In genomic region chr3:73021301-73021700, GRCh38 we compare ENCODE assay signal across 25 cellular contexts.
"Had no signal": no experiment of that assay in that cellular context is flagged by ENCODE, and none has a peak within 500 bp of the region (broad histone marks: within the 10 kb centered on the region; RNA-seq: fewer than 3 reads in every experiment).

No MANE protein-coding gene starts in this region.

- H3K9me3 Mint-ChIP-seq: activated B cell treated with CpG ODN at 0.5 μM for 24 hours; activated CD8-positive, alpha-beta T cell treated with anti-CD3 and anti-CD28 coated beads for 36 hours; activated naive CD4-positive, alpha-beta T cell treated with anti-CD3 and anti-CD28 coated beads, Interleukin-2, amount 50 U/mL, for 24 hours; activated naive CD8-positive, alpha-beta T cell treated with anti-CD3 and anti-CD28 coated beads, Interleukin-2, amount 50 U/mL, for 24 hours; activated T-cell treated with anti-CD3 and anti-CD28 coated beads, Interleukin-2, amount 50 U/mL, for 4 hours; activated T-helper 2 cell treated with anti-CD3 and anti-CD28 coated beads, Interferon-gamma antibody, Interleukin-2, Interleukin-4, amounts not matched to agents 10 μg/mL and 5 μg/mL and 100 μg/mL, durations not matched to agents 14 hours and 24 hours and 36 hours; stimulated activated naive CD8-positive, alpha-beta T cell treated with anti-CD3 and anti-CD28 coated beads, Interleukin-15, Interleukin-2, amounts not matched to agents 100 ng/mL and 50 ng/mL, for 24 hours; T-helper 2 cell treated with Interferon-gamma antibody and Interleukin-4, amounts not matched to agents 5 μg/mL and 100 μg/mL, for 36 hours; type B pancreatic cell had no signal

- DNase-seq: activated B cell treated with CpG ODN at 0.5 μM for 24 hours; activated CD4-positive, alpha-beta T cell treated with anti-CD3 and anti-CD28 coated beads, Interleukin-2, amount 50 U/mL, for 1 hour; activated CD8-positive, alpha-beta T cell treated with anti-CD3 and anti-CD28 coated beads for 36 hours; activated naive CD8-positive, alpha-beta T cell treated with anti-CD3 and anti-CD28 coated beads, Interleukin-2, amount 50 U/mL, for 24 hours; activated T-cell treated with anti-CD3 and anti-CD28 coated beads, Interleukin-2, amount 50 U/mL, for 4 hours; colonic mucosa; effector memory CD4-positive, alpha-beta T cell; erythroblast; islet precursor cell; mammary epithelial cell; nucleus accumbens; right lobe of liver; stimulated activated CD4-positive, alpha-beta T cell treated with anti-CD3 and anti-CD28 coated beads, Interleukin-12 subunit alpha, Interleukin-12 subunit beta, amount 100 ng/mL, for 4 hours; stimulated activated CD4-positive, alpha-beta T cell treated with anti-CD3 and anti-CD28 coated beads, Interleukin-4, amount 100 ng/mL, for 1 hour; T-helper 1 cell had no signal

- H3K27me3 Mint-ChIP-seq: activated B cell treated with CpG ODN at 0.5 μM for 24 hours; activated CD8-positive, alpha-beta T cell treated with anti-CD3 and anti-CD28 coated beads for 36 hours; activated naive CD4-positive, alpha-beta T cell treated with anti-CD3 and anti-CD28 coated beads, Interleukin-2, amount 50 U/mL, for 24 hours; activated naive CD8-positive, alpha-beta T cell treated with anti-CD3 and anti-CD28 coated beads, Interleukin-2, amount 50 U/mL, for 24 hours; stimulated activated naive CD8-positive, alpha-beta T cell treated with anti-CD3 and anti-CD28 coated beads, Interleukin-15, Interleukin-2, amounts not matched to agents 100 ng/mL and 50 ng/mL, for 24 hours; type B pancreatic cell had no signal

- H3K9me3 ChIP-seq: colonic mucosa, gastroesophageal sphincter, right lobe of liver, thoracic aorta, vagina had no signal

- ATAC-seq: activated CD8-positive, alpha-beta T cell treated with anti-CD3 and anti-CD28 coated beads for 36 hours; activated naive CD8-positive, alpha-beta T cell treated with anti-CD3 and anti-CD28 coated beads, Interleukin-2, amount 50 U/mL, for 24 hours; activated T-cell treated with anti-CD3 and anti-CD28 coated beads, Interleukin-2, amount 50 U/mL, for 4 hours; gastroesophageal sphincter had no signal

- H3K4me3 Mint-ChIP-seq: activated B cell treated with CpG ODN at 0.5 μM for 24 hours; activated CD8-positive, alpha-beta T cell treated with anti-CD3 and anti-CD28 coated beads for 36 hours; activated naive CD4-positive, alpha-beta T cell treated with anti-CD3 and anti-CD28 coated beads, Interleukin-2, amount 50 U/mL, for 24 hours; activated naive CD8-positive, alpha-beta T cell treated with anti-CD3 and anti-CD28 coated beads, Interleukin-2, amount 50 U/mL, for 24 hours; activated T-cell treated with anti-CD3 and anti-CD28 coated beads, Interleukin-2, amount 50 U/mL, for 4 hours; stimulated activated naive CD8-positive, alpha-beta T cell treated with anti-CD3 and anti-CD28 coated beads, Interleukin-15, Interleukin-2, amounts not matched to agents 100 ng/mL and 50 ng/mL, for 24 hours; T-helper 2 cell treated with Interferon-gamma antibody and Interleukin-4, amounts not matched to agents 5 μg/mL and 100 μg/mL, for 36 hours; type B pancreatic cell had no signal

- H3K27me3 ChIP-seq: colonic mucosa, gastroesophageal sphincter, hepatocyte, right lobe of liver, vagina had no signal

- H3K27ac ChIP-seq: colonic mucosa, gastroesophageal sphincter, hepatocyte, right lobe of liver, skin epidermis, thoracic aorta, vagina had no signal

- H3K36me3 ChIP-seq: colonic mucosa, gastroesophageal sphincter, right lobe of liver, thoracic aorta, vagina had no signal

- H3K4me3 ChIP-seq: colonic mucosa, gastroesophageal sphincter, hepatocyte, right lobe of liver, skin epidermis, thoracic aorta, vagina had no signal

- H3K27ac Mint-ChIP-seq: activated B cell treated with CpG ODN at 0.5 μM for 24 hours; activated naive CD8-positive, alpha-beta T cell treated with anti-CD3 and anti-CD28 coated beads, Interleukin-2, amount 50 U/mL, for 24 hours; stimulated activated naive CD8-positive, alpha-beta T cell treated with anti-CD3 and anti-CD28 coated beads, Interleukin-15, Interleukin-2, amounts not matched to agents 100 ng/mL and 50 ng/mL, for 24 hours; type B pancreatic cell had no signal
